In genomic region chr3:100260685-100261480, GRCh38 we compare ENCODE assay signal across 8 cellular contexts. TPM values are rescaled to one million over a fixed set of nuclear protein-coding genes. Genes with fewer than 3 reads are reported as not detected.
DNase-seq lines count a peak whose midpoint lies in the region; ATAC-seq and TF ChIP-seq lines count a peak whose summit lies in the region.

TBC1D23 (plus strand) TSS chr3:100260992; CDS start chr3:100261019, 27 bp downstream.

- H3K27ac ChIP-seq in H9 (ENCODE audit: insufficient read length, low read depth, low read length): no peak within 1 kb of the TSS

- DNase-seq in ELR (ENCODE audit: low read depth) (peak; percentile 100), H9 (peak; percentile 100), M059J (ENCODE audit: low read depth) (peak; percentile 100), SHP77 (lab: John Stamatoyannopoulos, UW) (peak; percentile 96 to 98), fibroblast of peridontal ligament (ENCODE audit: extremely low read depth) (peak; percentile 100), natural killer cell (peak; percentile 94)
- DNase-seq in activated effector memory CD4-positive, alpha-beta T cell treated with Interleukin-2 at 50 U/mL for 16 hours: peak; percentile 95
- DNase-seq in stimulated activated naive CD4-positive, alpha-beta T cell treated with Interleukin-2 at 50 U/mL for 16 hours (lab: John Stamatoyannopoulos, UW): peak; percentile 97

- no peak within 1 kb of the TSS for H4K8ac ChIP-seq in H9 (replicated peaks; ENCODE audit: insufficient read length, low read depth, low read length)

- no CpG with 5 or more reads among the region's 49 CpGs for WGBS in H9 (ENCODE audit: extremely low coverage, insufficient read length, low lambda C conversion rate)

- no peak within 1 kb of the TSS for H2BK20ac ChIP-seq in H9 (ENCODE audit: low read depth, low read length, poor library complexity, severe bottlenecking)

- H4K5ac ChIP-seq in H9 (ENCODE audit: insufficient read length, low read depth, low read length): no peak within 1 kb of the TSS

- H3K36me3 Mint-ChIP-seq in H9 (ENCODE audit: insufficient read depth in 1 of 3, low read depth in 3 of 3): no peaks in the 10 kb centered on the region
- no peaks in the 10 kb centered on the region for H3K36me3 Mint-ChIP-seq in natural killer cell

- H2BK5ac ChIP-seq in H9 (ENCODE audit: insufficient read length, low read length): no peak within 1 kb of the TSS

- peaks cover 5% of the 10 kb centered on the region for H3K79me1 ChIP-seq in H9 (ENCODE audit: insufficient read depth, low read depth, low read length, poor library complexity, severe bottlenecking)

- peak within 1 kb of the TSS; percentile 91 to 97 for H3K4me3 Mint-ChIP-seq in H9
- H3K4me3 Mint-ChIP-seq in natural killer cell: peak within 1 kb of the TSS; percentile 94

- no peaks in the 10 kb centered on the region for H4K20me1 ChIP-seq in H9 (ENCODE audit: control insufficient read depth, insufficient read depth, insufficient read length)

- H3K4me1 Mint-ChIP-seq in H9: peaks cover 25 to 35% of the 10 kb centered on the region in 2 experiments
- H3K4me1 Mint-ChIP-seq in natural killer cell: peaks cover 39 to 48% of the 10 kb centered on the region in 2 donors

- intact Hi-C loops in natural killer cell (cut with micrococcal nuclease): loop anchor here (1.0 to 10.0 kb wide), 5 partner anchors 140 to 1739 kb away; partner anchors contain the start of genes CLDND1, CMSS1, LNP1 and PCNP

- H3T11ph ChIP-seq in H9 (ENCODE audit: low read length): no peak within 1 kb of the TSS

- ATAC-seq in natural killer cell: peak; percentile 98 to 100 (median 99)

- H3K23me2 ChIP-seq in H9 (ENCODE audit: insufficient read length, low read depth, low read length, poor library complexity, severe bottlenecking): peaks cover 10% of the 10 kb centered on the region

- H3K4me1 ChIP-seq in H9 (ENCODE audit: insufficient read depth, low read length): no peaks in the 10 kb centered on the region

- no peak within 1 kb of the TSS for H2BK15ac ChIP-seq in H9 (ENCODE audit: low read depth, low read length)

- H3K27ac Mint-ChIP-seq in H9 (peak within 1 kb of the TSS; percentile 85 to 98 (median 95)), natural killer cell (peak within 1 kb of the TSS; percentile 95 to 96)

- H3K14ac ChIP-seq in H9 (ENCODE audit: insufficient read depth, low read length): 0 out of 2 replicates have a peak within 1 kb of the TSS, but pooled peaks have one; percentile 18

- peak within 1 kb of the TSS; percentile 46 for H3K18ac ChIP-seq in H9 (ENCODE audit: insufficient read length, low read depth, low read length)

- no peak within 1 kb of the TSS for H2AK5ac ChIP-seq in H9 (ENCODE audit: insufficient read length, low read length)

- no peak within 1 kb of the TSS for H2BK120ac ChIP-seq in H9 (ENCODE audit: low read depth, low read length, poor library complexity, severe bottlenecking)

- no peaks in the 10 kb centered on the region for H3K9me3 ChIP-seq in H9 (ENCODE audit: control insufficient read depth, low read depth, low read length)

- H3K27me3 Mint-ChIP-seq in H9 (ENCODE audit: low read depth) (no peaks in the 10 kb centered on the region), natural killer cell (ENCODE audit: low read depth in 2 of 2) (no peaks in the 10 kb centered on the region)

- no peaks in the 10 kb centered on the region for H3K9me3 Mint-ChIP-seq in H9
- H3K9me3 Mint-ChIP-seq in natural killer cell: no peaks in the 10 kb centered on the region

- peak within 1 kb of the TSS; percentile 96 for H3K4me2 ChIP-seq in H9 (ENCODE audit: insufficient read depth, insufficient read length, low read length)

- H2AFZ ChIP-seq in H9 (ENCODE audit: low read length): peak within 1 kb of the TSS; percentile 70

- no peak within 1 kb of the TSS for H4K91ac ChIP-seq in H9 (ENCODE audit: insufficient read length, low read depth, low read length)

- no peaks in the 10 kb centered on the region for H3K27me3 ChIP-seq in H9 (ENCODE audit: insufficient read depth, low read length)

- no peak within 1 kb of the TSS for H2BK12ac ChIP-seq in H9 (ENCODE audit: insufficient read length, low read depth, low read length)

- TF ChIP-seq CTCF in H9 (conservative IDR thresholded peaks at IDR 0.05): no peak
- no peak for TF ChIP-seq CTCF in natural killer cell (IDR thresholded peaks at IDR 0.05)

- peaks cover 3% of the 10 kb centered on the region; the same call in 1 of the 2 replicates for H3K79me2 ChIP-seq in H9 (ENCODE audit: insufficient read depth, low read length)

- H3K56ac ChIP-seq in H9 (ENCODE audit: insufficient read length, low read depth, low read length): no peak within 1 kb of the TSS

- H3K23ac ChIP-seq in H9 (ENCODE audit: insufficient read length, low read depth, low read length): no peak within 1 kb of the TSS

- peak within 1 kb of the TSS; percentile 73 for H3K9ac ChIP-seq in H9 (ENCODE audit: extremely low read depth, insufficient read length, low read length)

- H3K4ac ChIP-seq in H9 (ENCODE audit: low read depth, low read length): no peak within 1 kb of the TSS

RNA-seq across cellular contexts. Expression of gene TBC1D23, which starts in this region (rescaled TPM):
- total RNA-seq in H9 (2021) (34.7 and 37.1 TPM in 2 replicates), natural killer cell (10 to 100 TPM; 38.8 to 50.3 (median 45.4) TPM)
- 79.3 and 81.2 TPM in 2 replicates for total RNA-seq in M059J (2014; rRNA removed; shearing (Covaris generic))
